In genomic region chr19:4066176-4066606, GRCh38 we compare ENCODE assay signal across 8 cellular contexts. TPM values are rescaled to one million over a fixed set of nuclear protein-coding genes. Genes with fewer than 3 reads are reported as not detected.
DNase-seq lines count a peak whose midpoint lies in the region; ATAC-seq and TF ChIP-seq lines count a peak whose summit lies in the region.

No MANE protein-coding gene starts in this region.

- H3K9me2 ChIP-seq in hepatocyte (replicated peaks; ENCODE audit: insufficient read depth) = no peaks in the 10 kb centered on the region

- TF ChIP-seq RAD21 in IMR-90 (IDR thresholded peaks at IDR 0.05; ENCODE audit: low read length) = no peak

- no peaks in the 10 kb centered on the region for H3K27me3 ChIP-seq in IMR-90 (ENCODE audit: control insufficient read depth, insufficient read depth, low read length)
- no peaks in the 10 kb centered on the region for H3K27me3 ChIP-seq in hepatocyte
- no peaks in the 10 kb centered on the region for H3K27me3 ChIP-seq in skeletal muscle satellite cell (ENCODE audit: control insufficient read depth, insufficient read depth, low read length)

- H3K56ac ChIP-seq in IMR-90 (ENCODE audit: extremely low read depth, insufficient read depth, low read length) = no peak overlapping the region

- 0 out of 2 replicates have a peak overlapping the region, but pooled peaks have one; percentile 20 for H2AK5ac ChIP-seq in IMR-90 (ENCODE audit: low read depth, low read length)

- H2BK120ac ChIP-seq in IMR-90 (ENCODE audit: low read depth, low read length) = no peak overlapping the region

- peak overlapping the region; percentile 59 for H2BK5ac ChIP-seq in IMR-90 (ENCODE audit: low read depth, low read length, poor library complexity, severe bottlenecking)

- TF ChIP-seq POLR2A in IMR-90 (IDR thresholded peaks at IDR 0.05; ENCODE audit: low read depth, low read length) = no peak

- peaks cover 4% of the 10 kb centered on the region for H3K36me3 Mint-ChIP-seq in activated T-helper 1 cell treated with anti-CD3 and anti-CD28 coated beads, Interleukin-12 subunit alpha, Interleukin-12 subunit beta, Interleukin-2, Interleukin-4 antibody, amounts not matched to agents 30 ng/mL and 10 ng/mL and 1 ng/mL, durations not matched to agents 14 hours and 24 hours and 36 hours (ENCODE audit: low read depth)

- 0% methylated on average over 4 of the region's 31 CpGs; no CpG with 5 or more reads in 1 of the 2 experiments for WGBS in IMR-90 (ENCODE audit: extremely low coverage in 2 of 2, insufficient read length in 1 of 2), 2 experiments
- WGBS in hepatocyte (ENCODE audit: low lambda C conversion rate, missing lambda C conversion rate) = 4% methylated on average over 5 of the region's 31 CpGs

- peak overlapping the region; percentile 92 for H3K27ac ChIP-seq in IMR-90 (ENCODE audit: insufficient read depth, low read length)
- peak overlapping the region; percentile 98 for H3K27ac ChIP-seq in hepatocyte

- peak overlapping the region; percentile 64 for H3K4me3 Mint-ChIP-seq in activated T-helper 1 cell treated with anti-CD3 and anti-CD28 coated beads, Interleukin-12 subunit alpha, Interleukin-12 subunit beta, Interleukin-2, Interleukin-4 antibody, amounts not matched to agents 30 ng/mL and 10 ng/mL and 1 ng/mL, durations not matched to agents 14 hours and 24 hours and 36 hours

- H3K9me3 ChIP-seq in IMR-90 (ENCODE audit: control insufficient read depth, insufficient read depth, low read length) (no peaks in the 10 kb centered on the region), hepatocyte (ENCODE audit: low read depth) (no peaks in the 10 kb centered on the region), skeletal muscle satellite cell (replicated peaks; ENCODE audit: low read length) (no peaks in the 10 kb centered on the region)

- H4K20me1 ChIP-seq in IMR-90 (ENCODE audit: insufficient read depth, low read length) (peaks cover 37% of the 10 kb centered on the region), hepatocyte (ENCODE audit: insufficient read depth, poor library complexity, severe bottlenecking) (peaks cover 38% of the 10 kb centered on the region)

- POLR2A ChIA-PET in IMR-90 (lab: Charles Lee; ENCODE audit: unreplicated experiment) = interaction anchor here (0.7 kb wide), 1 partner anchor 43 kb away, joined by 3 read pairs; no protein-coding TSS in a partner anchor

- H3K23ac ChIP-seq in IMR-90 (ENCODE audit: low read depth, low read length) = no peak overlapping the region

- BruUV-seq in IMR-90 (replicated peaks; lab: Mats Ljungman, UMichigan) = no TSS peak

- H3K4me1 Mint-ChIP-seq in activated T-helper 1 cell treated with anti-CD3 and anti-CD28 coated beads, Interleukin-12 subunit alpha, Interleukin-12 subunit beta, Interleukin-2, Interleukin-4 antibody, amounts not matched to agents 30 ng/mL and 10 ng/mL and 1 ng/mL, durations not matched to agents 14 hours and 24 hours and 36 hours (ENCODE audit: low read depth) = peaks cover 16% of the 10 kb centered on the region

- H3K4me1 ChIP-seq in IMR-90 (ENCODE audit: control insufficient read depth, insufficient read depth, low read length) (peaks cover 15% of the 10 kb centered on the region), hepatocyte (ENCODE audit: insufficient read depth) (peaks cover 29% of the 10 kb centered on the region), skeletal muscle satellite cell (ENCODE audit: control insufficient read depth, insufficient read depth, low read length) (peaks cover 27% of the 10 kb centered on the region)

- intact Hi-C loops in IMR-90 (cut with micrococcal nuclease) = loop anchor here (5.0 kb wide), 1 partner anchor 121 kb away; no protein-coding TSS in a partner anchor
- intact Hi-C loops in activated T-helper 1 cell treated with anti-CD3 and anti-CD28 coated beads, Interleukin-12 subunit alpha, Interleukin-12 subunit beta, Interleukin-2, Interleukin-4 antibody, amounts not matched to agents 30 ng/mL and 10 ng/mL and 1 ng/mL, durations not matched to agents 14 hours and 24 hours and 36 hours (cut with micrococcal nuclease) = loop anchor here (1.0 to 5.0 kb wide), 12 partner anchors 9 to 406 kb away; partner anchors contain the start of genes ANKRD24, CHAF1A, EEF2 and HDGFL2

- H4K91ac ChIP-seq in IMR-90 (ENCODE audit: insufficient read depth, low read depth, low read length) = peak overlapping the region; percentile 32; the same call in 1 of the 2 replicates

- H3K18ac ChIP-seq in IMR-90 (ENCODE audit: low read depth, low read length) = peak overlapping the region; percentile 38; the same call in 1 of the 2 replicates

- no peaks in the 10 kb centered on the region for H3K9me1 ChIP-seq in IMR-90 (ENCODE audit: insufficient read depth, low read length)

- dilution Hi-C loops in IMR-90 (cut with HindIII; ENCODE audit: low sequenced_read_pairs, unreplicated experiment) = no loop called here

- in situ Hi-C loops in IMR-90 (cut with MboI; ENCODE audit: low sequenced_read_pairs) = no loop called here

- H2AK9ac ChIP-seq in IMR-90 (replicated peaks; ENCODE audit: low read depth, low read length, poor library complexity) = peak overlapping the region; percentile 99

- peak overlapping the region; percentile 66 for H3K4ac ChIP-seq in IMR-90 (ENCODE audit: low read depth, low read length)

- no peak for ATAC-seq in IMR-90 (ENCODE audit: low read depth)
- no peak for ATAC-seq in GM18907 (IDR thresholded peaks at IDR 0.05; ENCODE audit: unreplicated experiment)

- H3K36me3 ChIP-seq in IMR-90 (ENCODE audit: control insufficient read depth, insufficient read depth, low read length) = peaks cover 22% of the 10 kb centered on the region
- H3K36me3 ChIP-seq in hepatocyte (replicated peaks; ENCODE audit: insufficient read depth, low read depth) = no peaks in the 10 kb centered on the region
- H3K36me3 ChIP-seq in skeletal muscle satellite cell (ENCODE audit: insufficient read depth, low read length) = peaks cover 22% of the 10 kb centered on the region

- H2AFZ ChIP-seq in IMR-90 (replicated peaks; ENCODE audit: low read length, poor library complexity) (peak overlapping the region; percentile 90), hepatocyte (peak overlapping the region; percentile 51)

- peak overlapping the region in 1 of 2 experiments; percentile 79; a peak in 2 of 4 replicates for H4K8ac ChIP-seq in IMR-90 (ENCODE audit: low read depth in 2 of 2, low read length in 2 of 2)

- H3K14ac ChIP-seq in IMR-90 (replicated peaks; ENCODE audit: low read depth, low read length) = no peak overlapping the region; the same call in 1 of the 2 replicates

- H3K79me1 ChIP-seq in IMR-90 (ENCODE audit: low read depth in 1 of 2, low read length in 2 of 2) = peaks cover 3 to 15% of the 10 kb centered on the region in 2 experiments; a peak in 2 of 4 replicates

- H3K9ac ChIP-seq in IMR-90 (ENCODE audit: low read depth, low read length) (peak overlapping the region; percentile 30), skeletal muscle satellite cell (ENCODE audit: low read depth, low read length) (peak overlapping the region; percentile 80)

- H3K27me3 Mint-ChIP-seq in activated T-helper 1 cell treated with anti-CD3 and anti-CD28 coated beads, Interleukin-12 subunit alpha, Interleukin-12 subunit beta, Interleukin-2, Interleukin-4 antibody, amounts not matched to agents 30 ng/mL and 10 ng/mL and 1 ng/mL, durations not matched to agents 14 hours and 24 hours and 36 hours (ENCODE audit: insufficient read depth) = no peaks in the 10 kb centered on the region

- H3K4me3 ChIP-seq in IMR-90 (ENCODE audit: insufficient read depth, low read depth, low read length) (peak overlapping the region; percentile 56), hepatocyte (peak overlapping the region; percentile 100), skeletal muscle satellite cell (ENCODE audit: low read length) (peak overlapping the region; percentile 83)

- H3K27ac Mint-ChIP-seq in activated T-helper 1 cell treated with anti-CD3 and anti-CD28 coated beads, Interleukin-12 subunit alpha, Interleukin-12 subunit beta, Interleukin-2, Interleukin-4 antibody, amounts not matched to agents 30 ng/mL and 10 ng/mL and 1 ng/mL, durations not matched to agents 14 hours and 24 hours and 36 hours = no peak overlapping the region

- no peak overlapping the region for H2BK15ac ChIP-seq in IMR-90 (ENCODE audit: low read depth, low read length)

- TF ChIP-seq CTCF in IMR-90 (conservative IDR thresholded peaks at IDR 0.05; ENCODE audit: low read depth, low read length) (no peak), hepatocyte (IDR thresholded peaks at IDR 0.05; ENCODE audit: poor library complexity) (peak; percentile 1)

- no peaks in the 10 kb centered on the region for H3K9me3 Mint-ChIP-seq in activated T-helper 1 cell treated with anti-CD3 and anti-CD28 coated beads, Interleukin-12 subunit alpha, Interleukin-12 subunit beta, Interleukin-2, Interleukin-4 antibody, amounts not matched to agents 30 ng/mL and 10 ng/mL and 1 ng/mL, durations not matched to agents 14 hours and 24 hours and 36 hours

- H4K5ac ChIP-seq in IMR-90 (ENCODE audit: low read depth, low read length) = no peak overlapping the region

- H3K4me2 ChIP-seq in IMR-90 (ENCODE audit: low read depth, low read length) = no peak overlapping the region
- peak overlapping the region; percentile 97 for H3K4me2 ChIP-seq in hepatocyte
- peak overlapping the region; percentile 72 for H3K4me2 ChIP-seq in skeletal muscle satellite cell (ENCODE audit: low read length)

- H3K79me2 ChIP-seq in hepatocyte = peaks cover 43% of the 10 kb centered on the region

- no peak overlapping the region for H2BK20ac ChIP-seq in IMR-90 (ENCODE audit: low read depth, low read length)

- CTCF ChIA-PET in IMR-90 (lab: Yijun Ruan, JAX) = no interaction called here

- DNase-seq in IMR-90 (no peak), hepatocyte (ENCODE audit: low spot score) (no peak), NCI-H1417 treated with DMSO at 0.1 percent for 48 hours (lab: John Stamatoyannopoulos, UW) (no peak), medulla oblongata (ENCODE audit: extremely low spot score) (no peak), NOMO-1 treated with dmso at 0.1 percent for 144 hours (lab: John Stamatoyannopoulos, UW; ENCODE audit: unreplicated experiment) (no peak)
- peak; percentile 24 for DNase-seq in activated T-helper 1 cell treated with anti-CD3 and anti-CD28 coated beads, Interleukin-12 subunit alpha, Interleukin-12 subunit beta, Interleukin-2, Interleukin-4 antibody, amounts not matched to agents 30 ng/mL and 10 ng/mL and 1 ng/mL, durations not matched to agents 14 hours and 24 hours and 36 hours (ENCODE audit: low spot score)

RNA-seq across cellular contexts. Expression of gene ZBTB7A, which starts 0.5 kb away (rescaled TPM):
- total RNA-seq in IMR-90 (2012; rRNA removed) (3.2 and 4.2 TPM in 2 replicates), hepatocyte (19.2 and 23.3 TPM in 2 replicates)
- polyA plus RNA-seq in IMR-90 (2012; rRNA removed) (10.3 and 14.7 TPM in 2 replicates), hepatocyte (46.1 and 46.2 TPM in 2 replicates)
- polyA plus RNA-seq in IMR-90 (2012; cell fraction: cytosol; rRNA removed) = 6.9 and 17.2 TPM in 2 replicates
- polyA plus RNA-seq in IMR-90 (2012; cell fraction: nucleus; rRNA removed; ENCODE audit: low replicate concordance) = 22.8 and 55.1 TPM in 2 replicates
- 37.1 and 41.3 TPM in 2 replicates for total RNA-seq in activated T-helper 1 cell treated with anti-CD3 and anti-CD28 coated beads, Interleukin-12 subunit alpha, Interleukin-12 subunit beta, Interleukin-2, Interleukin-4 antibody, amounts not matched to agents 30 ng/mL and 10 ng/mL and 1 ng/mL, durations not matched to agents 14 hours and 24 hours and 36 hours
- 34.0 and 36.7 TPM in 2 replicates for total RNA-seq in skeletal muscle satellite cell (2012; rRNA removed)

RNA-seq across cellular contexts. Expression of gene MAP2K2, which starts 57.7 kb away (rescaled TPM):
- 107 and 115 TPM in 2 replicates for total RNA-seq in IMR-90 (2012; rRNA removed)
- polyA plus RNA-seq in IMR-90 (2012; rRNA removed) = 151 and 196 TPM in 2 replicates
- polyA plus RNA-seq in IMR-90 (2012; cell fraction: cytosol; rRNA removed) = 175 and 201 TPM in 2 replicates
- 144 and 291 TPM in 2 replicates for polyA plus RNA-seq in IMR-90 (2012; cell fraction: nucleus; rRNA removed; ENCODE audit: low replicate concordance)
- 131 and 135 TPM in 2 replicates for total RNA-seq in activated T-helper 1 cell treated with anti-CD3 and anti-CD28 coated beads, Interleukin-12 subunit alpha, Interleukin-12 subunit beta, Interleukin-2, Interleukin-4 antibody, amounts not matched to agents 30 ng/mL and 10 ng/mL and 1 ng/mL, durations not matched to agents 14 hours and 24 hours and 36 hours
- total RNA-seq in hepatocyte = 133 and 135 TPM in 2 replicates
- polyA plus RNA-seq in hepatocyte = 188 and 196 TPM in 2 replicates
- total RNA-seq in skeletal muscle satellite cell (2012; rRNA removed) = 147 and 168 TPM in 2 replicates

RNA-seq across cellular contexts. Expression of gene PIAS4, which starts 58.7 kb away (rescaled TPM):
- total RNA-seq in IMR-90 (2012; rRNA removed) (10.8 and 13.6 TPM in 2 replicates), hepatocyte (16.7 and 18.1 TPM in 2 replicates)
- polyA plus RNA-seq in IMR-90 (2012; rRNA removed) (12.1 and 16.6 TPM in 2 replicates), hepatocyte (8.3 and 15.0 TPM in 2 replicates)
- polyA plus RNA-seq in IMR-90 (2012; cell fraction: cytosol; rRNA removed) = 11.9 and 21.3 TPM in 2 replicates
- polyA plus RNA-seq in IMR-90 (2012; cell fraction: nucleus; rRNA removed; ENCODE audit: low replicate concordance) = 12.0 and 20.3 TPM in 2 replicates
- total RNA-seq in activated T-helper 1 cell treated with anti-CD3 and anti-CD28 coated beads, Interleukin-12 subunit alpha, Interleukin-12 subunit beta, Interleukin-2, Interleukin-4 antibody, amounts not matched to agents 30 ng/mL and 10 ng/mL and 1 ng/mL, durations not matched to agents 14 hours and 24 hours and 36 hours = 37.6 and 41.0 TPM in 2 replicates
- total RNA-seq in skeletal muscle satellite cell (2012; rRNA removed) = 13.9 and 17.0 TPM in 2 replicates
